Comparison of ENCODE assay signal across 18 cellular contexts in genomic region chr2:190862591-190862991, GRCh38. TPM values are rescaled to one million over a fixed set of nuclear protein-coding genes. Genes with fewer than 3 reads are reported as not detected.
DNase-seq lines count a peak whose midpoint lies in the region; ATAC-seq, FAIRE-seq and TF ChIP-seq lines count a peak whose summit lies in the region.
"Had no signal": no experiment of that assay in that cellular context is flagged by ENCODE, and none has a peak within 500 bp of the region (broad histone marks: within the 10 kb centered on the region; RNA-seq: fewer than 3 reads in every experiment).

No MANE protein-coding gene starts in this region.

- intact Hi-C loops in activated CD4-positive, alpha-beta memory T cell treated with anti-CD3 and anti-CD28 coated beads for 36 hours (cut with micrococcal nuclease) = loop anchor here (1.0 kb wide), 2 partner anchors 18 kb away; partner anchors contain the start of gene GLS
- intact Hi-C loops in naive thymus-derived CD4-positive, alpha-beta T cell (cut with micrococcal nuclease) = no loop called here

- H3K4me1 ChIP-seq in small intestine (ENCODE audit: control insufficient read depth in 2 of 2, insufficient read depth in 1 of 2, low read depth in 1 of 2, low read length in 1 of 2) = peaks cover 5 to 6% of the 10 kb centered on the region in 2 donors
- H3K4me1 ChIP-seq in naive thymus-derived CD4-positive, alpha-beta T cell (ENCODE audit: control insufficient read depth in 2 of 2, insufficient read depth in 2 of 2, low read length in 2 of 2) = peaks cover 0 to 13% of the 10 kb centered on the region in 2 donors

- H3K4me3 ChIP-seq in small intestine (ENCODE audit: low read depth in 1 of 2, low read length in 2 of 2) = no peak overlapping the region
- H3K4me3 ChIP-seq in naive thymus-derived CD4-positive, alpha-beta T cell (ENCODE audit: low read length) = no peak overlapping the region
- H3K4me3 ChIP-seq: heart left ventricle, spleen had no signal

- H3K9me3 ChIP-seq in small intestine (ENCODE audit: control insufficient read depth, low read depth) = no peaks in the 10 kb centered on the region
- peaks cover 0 to 1% (median 0%) of the 10 kb centered on the region in 3 experiments for H3K9me3 ChIP-seq in naive thymus-derived CD4-positive, alpha-beta T cell (ENCODE audit: control insufficient read depth in 2 of 3, low read length in 3 of 3)

- FAIRE-seq in small intestine (lab: Jason Lieb, UNC) = no peak
- FAIRE-seq: endometrium, GM12891 had no signal

- CTCF ChIA-PET in activated CD4-positive, alpha-beta memory T cell treated with anti-CD3 and anti-CD28 coated beads for 36 hours (lab: Charles Lee) = interaction anchor here (0.6 to 6.0 kb wide), 3 partner anchors 12 to 223 kb away, joined by 3 to 43 read pairs (median 3); no protein-coding TSS in a partner anchor
- CTCF ChIA-PET in activated CD4-positive, alpha-beta memory T cell treated with anti-CD3 and anti-CD28 coated beads, Interleukin-2, amount 10 ng/mL, durations not matched to agents 7 days and 5 days (lab: Charles Lee) = interaction anchor here (2.0 kb wide), 1 partner anchor 12 kb away, joined by 7 read pairs; no protein-coding TSS in a partner anchor
- CTCF ChIA-PET in naive thymus-derived CD4-positive, alpha-beta T cell (lab: Charles Lee) = interaction anchor here (0.6 to 1.4 kb wide), 2 partner anchors 13 to 225 kb away, joined by 4 to 5 read pairs; no protein-coding TSS in a partner anchor

- 54 to 72% (median 58%) methylated on average over 2 of the region's 2 CpGs for WGBS in small intestine, 3 donors

- no peak overlapping the region for H3K27ac ChIP-seq in small intestine (ENCODE audit: low read depth in 1 of 2, low read length in 1 of 2)
- H3K27ac ChIP-seq in naive thymus-derived CD4-positive, alpha-beta T cell (ENCODE audit: low read depth, low read length) = no peak overlapping the region
- H3K27ac ChIP-seq: heart left ventricle, HL-60, spleen had no signal

- TF ChIP-seq CTCF in chondrocyte (IDR thresholded peaks at IDR 0.05) = no peak

- peaks cover 20% of the 10 kb centered on the region for H3K36me3 Mint-ChIP-seq in activated CD4-positive, alpha-beta memory T cell treated with anti-CD3 and anti-CD28 coated beads for 36 hours
- H3K36me3 Mint-ChIP-seq in activated CD4-positive, alpha-beta memory T cell treated with anti-CD3 and anti-CD28 coated beads, Interleukin-2, amount 10 ng/mL, durations not matched to agents 7 days and 5 days (ENCODE audit: low read depth) = peaks cover 13% of the 10 kb centered on the region
- H3K36me3 Mint-ChIP-seq in chondrocyte (ENCODE audit: low read depth) = no peaks in the 10 kb centered on the region
- H3K36me3 Mint-ChIP-seq in naive thymus-derived CD4-positive, alpha-beta T cell = peaks cover 0 to 25% (median 11%) of the 10 kb centered on the region in 5 donors
- H3K36me3 Mint-ChIP-seq: type B pancreatic cell had no signal

- no peak overlapping the region for H3K4me3 Mint-ChIP-seq in activated CD4-positive, alpha-beta memory T cell treated with anti-CD3 and anti-CD28 coated beads for 36 hours
- H3K4me3 Mint-ChIP-seq in activated CD4-positive, alpha-beta memory T cell treated with anti-CD3 and anti-CD28 coated beads, Interleukin-2, amount 10 ng/mL, durations not matched to agents 7 days and 5 days = no peak overlapping the region
- H3K4me3 Mint-ChIP-seq in chondrocyte (ENCODE audit: unreplicated experiment) = no peak overlapping the region
- H3K4me3 Mint-ChIP-seq in naive thymus-derived CD4-positive, alpha-beta T cell = peak overlapping the region in 1 of 10 donors; percentile 48
- H3K4me3 Mint-ChIP-seq: type B pancreatic cell had no signal

- H3K27me3 Mint-ChIP-seq in activated CD4-positive, alpha-beta memory T cell treated with anti-CD3 and anti-CD28 coated beads for 36 hours = no peaks in the 10 kb centered on the region
- H3K27me3 Mint-ChIP-seq in activated CD4-positive, alpha-beta memory T cell treated with anti-CD3 and anti-CD28 coated beads, Interleukin-2, amount 10 ng/mL, durations not matched to agents 7 days and 5 days = no peaks in the 10 kb centered on the region
- no peaks in the 10 kb centered on the region for H3K27me3 Mint-ChIP-seq in chondrocyte (ENCODE audit: low read depth)
- H3K27me3 Mint-ChIP-seq in naive thymus-derived CD4-positive, alpha-beta T cell = peaks cover 0 to 7% (median 0%) of the 10 kb centered on the region in 5 donors
- H3K27me3 Mint-ChIP-seq: type B pancreatic cell had no signal

- no peak for DNase-seq in activated CD4-positive, alpha-beta memory T cell treated with anti-CD3 and anti-CD28 coated beads for 36 hours
- no peak for DNase-seq in activated CD4-positive, alpha-beta memory T cell treated with anti-CD3 and anti-CD28 coated beads, Interleukin-2, amount 10 ng/mL, durations not matched to agents 7 days and 5 days
- peak; percentile 24 for DNase-seq in MV-4-11 (lab: John Stamatoyannopoulos, UW)
- no peak for DNase-seq in chondrocyte (ENCODE audit: low spot score)
- peak; percentile 43 for DNase-seq in small intestine
- DNase-seq in naive thymus-derived CD4-positive, alpha-beta T cell = no peak
- no peak for DNase-seq in HuH-7 (ENCODE audit: low spot score)
- DNase-seq: activated CD8-positive, alpha-beta memory T cell treated with anti-CD3 and anti-CD28 coated beads, Interleukin-2, amount 50 U/mL, for 4 hours; heart left ventricle; NCI-H524 treated with DMSO at 0.1 percent for 48 hours; Right ventricle myocardium superior; spleen; T1000 had no signal

- H3K4me1 Mint-ChIP-seq in activated CD4-positive, alpha-beta memory T cell treated with anti-CD3 and anti-CD28 coated beads for 36 hours (ENCODE audit: low read depth) = peaks cover 22% of the 10 kb centered on the region
- peaks cover 8% of the 10 kb centered on the region for H3K4me1 Mint-ChIP-seq in activated CD4-positive, alpha-beta memory T cell treated with anti-CD3 and anti-CD28 coated beads, Interleukin-2, amount 10 ng/mL, durations not matched to agents 7 days and 5 days
- H3K4me1 Mint-ChIP-seq in chondrocyte (ENCODE audit: low read depth) = peaks cover 92% of the 10 kb centered on the region
- H3K4me1 Mint-ChIP-seq in naive thymus-derived CD4-positive, alpha-beta T cell = peaks cover 4 to 33% (median 27%) of the 10 kb centered on the region in 7 donors

- H3K27ac Mint-ChIP-seq in activated CD4-positive, alpha-beta memory T cell treated with anti-CD3 and anti-CD28 coated beads for 36 hours = peak overlapping the region; percentile 24
- no peak overlapping the region for H3K27ac Mint-ChIP-seq in activated CD4-positive, alpha-beta memory T cell treated with anti-CD3 and anti-CD28 coated beads, Interleukin-2, amount 10 ng/mL, durations not matched to agents 7 days and 5 days
- peak overlapping the region; percentile 90 for H3K27ac Mint-ChIP-seq in chondrocyte (ENCODE audit: unreplicated experiment)
- H3K27ac Mint-ChIP-seq in naive thymus-derived CD4-positive, alpha-beta T cell = peak overlapping the region in 3 of 9 donors; percentile 45 to 72 (median 53)
- H3K27ac Mint-ChIP-seq: type B pancreatic cell had no signal

- H3K36me3 ChIP-seq in small intestine (ENCODE audit: control insufficient read depth in 2 of 2, insufficient read depth in 2 of 2, low read length in 2 of 2) = no peaks in the 10 kb centered on the region
- no peaks in the 10 kb centered on the region for H3K36me3 ChIP-seq in naive thymus-derived CD4-positive, alpha-beta T cell (ENCODE audit: control insufficient read depth in 2 of 3, insufficient read depth in 3 of 3, low read length in 3 of 3)
- H3K36me3 ChIP-seq: heart left ventricle, spleen had no signal

- ATAC-seq in HG03039 (IDR thresholded peaks at IDR 0.05; ENCODE audit: unreplicated experiment) = no peak
- ATAC-seq in naive thymus-derived CD4-positive, alpha-beta T cell = no peak
- ATAC-seq: heart left ventricle had no signal

- POLR2A ChIA-PET in activated CD4-positive, alpha-beta memory T cell treated with anti-CD3 and anti-CD28 coated beads for 36 hours (lab: Charles Lee) = interaction anchor here (0.7 to 1.9 kb wide), 7 partner anchors 13 to 184 kb away, joined by 3 to 9 read pairs (median 4); partner anchors contain the start of gene GLS
- POLR2A ChIA-PET in activated CD4-positive, alpha-beta memory T cell treated with anti-CD3 and anti-CD28 coated beads, Interleukin-2, amount 10 ng/mL, durations not matched to agents 7 days and 5 days (lab: Charles Lee) = interaction anchor here (0.7 to 4.3 kb wide), 3 partner anchors 12 to 49 kb away, joined by 3 to 23 read pairs (median 3); partner anchors contain the start of gene GLS
- POLR2A ChIA-PET in naive thymus-derived CD4-positive, alpha-beta T cell (lab: Charles Lee) = interaction anchor here (0.8 to 6.1 kb wide), 7 partner anchors 9 to 51 kb away, joined by 3 to 57 read pairs (median 4); partner anchors contain the start of gene GLS

- peaks cover 9% of the 10 kb centered on the region for H3K9me3 Mint-ChIP-seq in activated CD4-positive, alpha-beta memory T cell treated with anti-CD3 and anti-CD28 coated beads for 36 hours
- peaks cover 14% of the 10 kb centered on the region for H3K9me3 Mint-ChIP-seq in activated CD4-positive, alpha-beta memory T cell treated with anti-CD3 and anti-CD28 coated beads, Interleukin-2, amount 10 ng/mL, durations not matched to agents 7 days and 5 days
- H3K9me3 Mint-ChIP-seq in chondrocyte (ENCODE audit: low read depth) = no peaks in the 10 kb centered on the region
- peaks cover 0 to 10% (median 0%) of the 10 kb centered on the region in 11 donors for H3K9me3 Mint-ChIP-seq in naive thymus-derived CD4-positive, alpha-beta T cell
- H3K9me3 Mint-ChIP-seq: type B pancreatic cell had no signal

- H3K27me3 ChIP-seq in small intestine (ENCODE audit: control insufficient read depth in 2 of 2, insufficient read depth in 2 of 2, low read length in 2 of 2) = no peaks in the 10 kb centered on the region
- H3K27me3 ChIP-seq in naive thymus-derived CD4-positive, alpha-beta T cell (ENCODE audit: control insufficient read depth in 2 of 2, insufficient read depth in 2 of 2, low read length in 2 of 2) = no peaks in the 10 kb centered on the region
- H3K27me3 ChIP-seq: heart left ventricle, spleen had no signal

RNA-seq across cellular contexts. Expression of gene GLS, which starts 18.0 kb away (rescaled TPM):
- 100 to 1,000 TPM; 209 to 210 TPM for total RNA-seq in activated CD4-positive, alpha-beta memory T cell treated with anti-CD3 and anti-CD28 coated beads for 36 hours
- 100 to 1,000 TPM; 146 to 150 TPM for total RNA-seq in activated CD4-positive, alpha-beta memory T cell treated with anti-CD3 and anti-CD28 coated beads, Interleukin-2, amount 10 ng/mL, durations not matched to agents 7 days and 5 days
- total RNA-seq in chondrocyte = 234 to 330 TPM (median 245 TPM) in 3 replicates
- 10 to 100 TPM; 39.3 to 54.1 (median 43.2) TPM for polyA plus RNA-seq in small intestine
- total RNA-seq in naive thymus-derived CD4-positive, alpha-beta T cell = 100 to 1,000 TPM; 167 to 234 (median 202) TPM
- 10 to 100 TPM; 34.6 to 47.9 TPM for polyA plus RNA-seq in naive thymus-derived CD4-positive, alpha-beta T cell

Comparison
In these comparisons a context has a peak if more than half of its experiments do, and no peak if none do; other contexts are left out.
1. DNase-seq: peak in MV-4-11 (single experiment) and small intestine (single experiment); none in activated CD4-positive, alpha-beta memory T cell treated with anti-CD3 and anti-CD28 coated beads for 36 hours (single experiment), activated CD4-positive, alpha-beta memory T cell treated with anti-CD3 and anti-CD28 coated beads, Interleukin-2, amount 10 ng/mL, durations not matched to agents 7 days and 5 days (single experiment), chondrocyte (single experiment), naive thymus-derived CD4-positive, alpha-beta T cell (0 of 9) and HuH-7 (single experiment).